In genomic region chr10:18516851-18517250, GRCh38 we compare ENCODE assay signal across 24 cellular contexts.
"Had no signal": no experiment of that assay in that cellular context is flagged by ENCODE, and none has a peak within 500 bp of the region (broad histone marks: within the 10 kb centered on the region; RNA-seq: fewer than 3 reads in every experiment).

No MANE protein-coding gene starts in this region.

- DNase-seq: colonic mucosa; cortex of kidney; dermis blood vessel endothelial cell; dorsolateral prefrontal cortex; effector CD4-positive, alpha-beta T cell; effector CD8-positive, alpha-beta T cell; effector memory CD4-positive, alpha-beta T cell; effector memory CD8-positive, alpha-beta T cell; endodermal cell; erythroblast; esophagus squamous epithelium; foreskin fibroblast; foreskin keratinocyte; foreskin melanocyte; gastrocnemius medialis; glutamatergic neuron; head of caudate nucleus; heart left ventricle; heart right ventricle had no signal

- H3K36me3 ChIP-seq: colonic mucosa, gastrocnemius medialis had no signal

- H3K27ac ChIP-seq: colonic mucosa, coronary artery, dorsolateral prefrontal cortex, epithelial cell of prostate, esophagus muscularis mucosa, esophagus squamous epithelium, foreskin keratinocyte, gastrocnemius medialis, gastroesophageal sphincter, heart left ventricle, heart right ventricle had no signal

- H3K9me3 ChIP-seq: colonic mucosa, esophagus muscularis mucosa, esophagus squamous epithelium, gastrocnemius medialis, gastroesophageal sphincter, heart left ventricle, heart right ventricle had no signal

- H3K4me3 ChIP-seq: colonic mucosa, coronary artery, dorsolateral prefrontal cortex, esophagus muscularis mucosa, esophagus squamous epithelium, gastrocnemius medialis, gastroesophageal sphincter, heart left ventricle, heart right ventricle had no signal

- H3K4me1 ChIP-seq: colonic mucosa, esophagus squamous epithelium, foreskin keratinocyte, gastrocnemius medialis, heart left ventricle, heart right ventricle had no signal

- ATAC-seq: effector memory CD8-positive, alpha-beta T cell; esophagus mucosa; foreskin keratinocyte; gastrocnemius medialis; gastroesophageal sphincter; heart left ventricle; heart right ventricle had no signal

- H3K27me3 ChIP-seq: colonic mucosa, dorsolateral prefrontal cortex, esophagus muscularis mucosa, esophagus squamous epithelium, foreskin keratinocyte, gastrocnemius medialis, gastroesophageal sphincter, heart left ventricle, heart right ventricle had no signal
